Comparison of ENCODE assay signal across 8 cellular contexts in genomic region chr14:68682166-68683103, GRCh38.
A peak's percentile ranks its signal among the peaks of the same experiment; 100 is the strongest.
DNase-seq lines count a peak whose midpoint lies in the region; ATAC-seq lines count a peak whose summit lies in the region.

No MANE protein-coding gene starts in this region.

- peaks cover 2% of the 10 kb centered on the region for H3K36me3 Mint-ChIP-seq in activated naive CD8-positive, alpha-beta T cell treated with anti-CD3 and anti-CD28 coated beads, Interleukin-2, amount 50 U/mL, for 24 hours (ENCODE audit: low read depth)

- H3K4me3 ChIP-seq in skeletal muscle tissue (ENCODE audit: low read length in 3 of 3) = no peak overlapping the region

- no peak overlapping the region for H3K9ac ChIP-seq in skeletal muscle tissue (ENCODE audit: low read depth in 1 of 3, low read length in 3 of 3)

- intact Hi-C loops in left cardiac atrium (cut with DNase I) = loop anchor here in 1 of 2 donors (5.0 kb wide), 1 partner anchor 110 kb away; the partner anchor contains the start of gene ZFP36L1

- no peaks in the 10 kb centered on the region for H3K9me3 ChIP-seq in skeletal muscle tissue (ENCODE audit: control insufficient read depth in 3 of 3, low read length in 3 of 3)

- H3K27ac Mint-ChIP-seq in activated naive CD8-positive, alpha-beta T cell treated with anti-CD3 and anti-CD28 coated beads, Interleukin-2, amount 50 U/mL, for 24 hours = peak overlapping the region; percentile 85

- peaks cover 34 to 45% (median 41%) of the 10 kb centered on the region in 3 donors for H3K4me1 ChIP-seq in skeletal muscle tissue (ENCODE audit: control insufficient read depth in 3 of 3, insufficient read depth in 3 of 3, low read length in 3 of 3)

- peak; percentile 84 for DNase-seq in GM03348 (ENCODE audit: low spot score)
- peak; percentile 53 for DNase-seq in OCI-M1 (lab: John Stamatoyannopoulos, UW)
- DNase-seq in activated naive CD8-positive, alpha-beta T cell treated with anti-CD3 and anti-CD28 coated beads, Interleukin-2, amount 50 U/mL, for 24 hours = peak; percentile 30
- peak; percentile 66 for DNase-seq in left cardiac atrium
- no peak for DNase-seq in HuH-7 (ENCODE audit: low spot score)
- no peak for DNase-seq in NCI-H1105 (lab: John Stamatoyannopoulos, UW)

- peak overlapping the region; percentile 81 for H3K27ac ChIP-seq in skeletal muscle tissue (ENCODE audit: low read depth, low read length)

- no peaks in the 10 kb centered on the region for H3K27me3 Mint-ChIP-seq in activated naive CD8-positive, alpha-beta T cell treated with anti-CD3 and anti-CD28 coated beads, Interleukin-2, amount 50 U/mL, for 24 hours

- H3K9me3 Mint-ChIP-seq in activated naive CD8-positive, alpha-beta T cell treated with anti-CD3 and anti-CD28 coated beads, Interleukin-2, amount 50 U/mL, for 24 hours = no peaks in the 10 kb centered on the region

- H3K4me1 Mint-ChIP-seq in activated naive CD8-positive, alpha-beta T cell treated with anti-CD3 and anti-CD28 coated beads, Interleukin-2, amount 50 U/mL, for 24 hours = peaks cover 61% of the 10 kb centered on the region

- no peak for ATAC-seq in activated naive CD8-positive, alpha-beta T cell treated with anti-CD3 and anti-CD28 coated beads, Interleukin-2, amount 50 U/mL, for 24 hours
- ATAC-seq in left cardiac atrium = peak; percentile 77 to 81
- ATAC-seq in activated CD4-positive, CD25-positive, alpha-beta regulatory T cell treated with anti-CD3 and anti-CD28 coated beads, Interleukin-2, amount 50 U/mL, for 24 hours = no peak

- H3K4me3 Mint-ChIP-seq in activated naive CD8-positive, alpha-beta T cell treated with anti-CD3 and anti-CD28 coated beads, Interleukin-2, amount 50 U/mL, for 24 hours = peak overlapping the region; percentile 12

- no peaks in the 10 kb centered on the region for H3K36me3 ChIP-seq in skeletal muscle tissue (ENCODE audit: control insufficient read depth in 3 of 3, insufficient read depth in 3 of 3, low read length in 3 of 3)

- no peaks in the 10 kb centered on the region for H3K27me3 ChIP-seq in skeletal muscle tissue (ENCODE audit: control insufficient read depth in 3 of 3, insufficient read depth in 3 of 3, low read length in 3 of 3)

Comparison
In these comparisons a context has a peak if more than half of its experiments do, and no peak if none do; other contexts are left out.
1. DNase-seq: peak in GM03348 (single experiment), OCI-M1 (single experiment), activated naive CD8-positive, alpha-beta T cell treated with anti-CD3 and anti-CD28 coated beads, Interleukin-2, amount 50 U/mL, for 24 hours (single experiment) and left cardiac atrium (single experiment); none in HuH-7 (single experiment) and NCI-H1105 (single experiment).
2. ATAC-seq: peak in left cardiac atrium (2 of 2); none in activated naive CD8-positive, alpha-beta T cell treated with anti-CD3 and anti-CD28 coated beads, Interleukin-2, amount 50 U/mL, for 24 hours (single experiment) and activated CD4-positive, CD25-positive, alpha-beta regulatory T cell treated with anti-CD3 and anti-CD28 coated beads, Interleukin-2, amount 50 U/mL, for 24 hours (0 of 2).